In the genomic region with DNA sequence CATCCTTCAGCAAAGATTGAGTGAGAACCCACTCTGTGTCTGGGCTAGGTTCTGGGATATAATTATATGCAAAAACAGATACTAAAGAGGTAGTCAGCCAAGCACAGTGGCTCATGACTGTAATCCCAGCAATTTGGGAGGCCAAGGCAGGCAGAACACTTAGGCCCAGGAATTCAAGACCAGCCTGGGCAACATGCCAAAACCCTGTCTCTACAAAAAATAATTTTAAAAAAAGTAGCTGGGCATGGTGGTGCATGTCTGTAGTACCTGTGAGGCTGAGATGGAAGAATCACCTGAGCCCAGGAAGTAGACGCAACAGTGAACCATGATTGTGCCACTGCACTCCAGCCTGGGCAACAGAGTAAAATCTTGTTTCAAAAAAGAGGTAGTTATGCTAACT, we compare ENCODE assay signal across 12 cellular contexts.
"Had no signal": no experiment of that assay in that cellular context is flagged by ENCODE, and none has a peak within 500 bp of the region (broad histone marks: within the 10 kb centered on the region; RNA-seq: fewer than 3 reads in every experiment).

No MANE protein-coding gene starts in this region.

- H3K9me3 Mint-ChIP-seq: memory B cell; neural progenitor cell; T-helper 2 cell treated with Interferon-gamma antibody and Interleukin-4, amounts not matched to agents 5 μg/mL and 100 μg/mL, for 36 hours had no signal

- H3K27ac ChIP-seq: heart left ventricle, neural progenitor cell, pancreas, tibial nerve had no signal

- H3K4me1 ChIP-seq: heart left ventricle, neural progenitor cell, pancreas, tibial nerve had no signal

- H3K36me3 ChIP-seq: heart left ventricle, neural progenitor cell, pancreas, tibial nerve had no signal

- H3K27me3 Mint-ChIP-seq: activated naive CD8-positive, alpha-beta T cell; memory B cell had no signal

- H3K4me2 ChIP-seq: neural progenitor cell had no signal

- H3K27ac Mint-ChIP-seq: activated naive CD8-positive, alpha-beta T cell; memory B cell; neural progenitor cell; T-helper 2 cell treated with Interferon-gamma antibody and Interleukin-4, amounts not matched to agents 5 μg/mL and 100 μg/mL, for 36 hours had no signal

- H3K36me3 Mint-ChIP-seq: activated naive CD8-positive, alpha-beta T cell; memory B cell; neural progenitor cell had no signal

- DNase-seq: activated CD4-positive, alpha-beta T cell treated with anti-CD3 and anti-CD28 coated beads, Interleukin-2, amount 50 U/mL, for 4 hours; activated CD4-positive, CD25-positive, alpha-beta regulatory T cell treated with anti-CD3 and anti-CD28 coated beads, Interleukin-2, amount 50 U/mL, for 72 hours; activated effector memory CD4-positive, alpha-beta T cell treated with anti-CD3 and anti-CD28 coated beads, Interleukin-2, amount 50 U/mL, for 16 hours; activated T-cell treated with anti-CD3 and anti-CD28 coated beads, Interleukin-2, amount 50 U/mL, for 1 hour; heart left ventricle; pancreas had no signal

- H3K27me3 ChIP-seq: heart left ventricle, neural progenitor cell, pancreas, tibial nerve had no signal

- H3K9ac ChIP-seq: neural progenitor cell had no signal

- H3K4me1 Mint-ChIP-seq: memory B cell, neural progenitor cell had no signal

- H2AFZ ChIP-seq: neural progenitor cell had no signal

- ATAC-seq: heart left ventricle, left lobe of liver had no signal

- H3K9me3 ChIP-seq: heart left ventricle, pancreas, tibial nerve had no signal

- H3K4me3 Mint-ChIP-seq: activated naive CD8-positive, alpha-beta T cell; memory B cell; neural progenitor cell; T-helper 2 cell treated with Interferon-gamma antibody and Interleukin-4, amounts not matched to agents 5 μg/mL and 100 μg/mL, for 36 hours had no signal

- H3K4me3 ChIP-seq: heart left ventricle, neural progenitor cell, pancreas, tibial nerve had no signal
